Comparison of ENCODE assay signal across 14 cellular contexts in the genomic region with DNA sequence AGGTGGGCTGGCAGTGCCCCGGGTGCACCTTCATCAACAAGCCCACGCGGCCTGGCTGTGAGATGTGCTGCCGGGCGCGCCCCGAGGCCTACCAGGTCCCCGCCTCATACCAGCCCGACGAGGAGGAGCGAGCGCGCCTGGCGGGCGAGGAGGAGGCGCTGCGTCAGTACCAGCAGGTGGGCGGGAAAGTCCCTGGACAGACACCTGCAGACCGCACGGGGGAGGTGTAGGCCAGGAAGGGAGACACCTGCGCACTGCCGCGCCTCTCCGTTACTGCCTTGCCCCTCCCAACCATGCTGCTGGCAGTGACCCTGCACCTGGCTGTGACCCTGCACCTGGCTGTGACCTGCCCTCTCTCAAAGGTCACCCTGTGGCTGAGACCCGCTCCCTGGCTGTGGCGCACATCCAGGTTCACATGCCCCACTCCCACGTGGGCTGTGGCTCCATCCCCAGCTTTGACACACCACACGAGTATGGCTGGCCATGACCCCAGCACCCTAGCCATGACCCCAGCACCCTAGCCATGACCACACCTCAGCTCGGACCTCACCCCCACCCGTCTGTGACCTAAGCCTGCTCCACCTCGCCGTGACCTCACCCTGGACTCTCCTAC. TPM values are rescaled to one million over a fixed set of nuclear protein-coding genes. Genes with fewer than 3 reads are reported as not detected.
DNase-seq lines count a peak whose midpoint lies in the region; ATAC-seq, FAIRE-seq and TF ChIP-seq lines count a peak whose summit lies in the region.
"Had no signal": no experiment of that assay in that cellular context is flagged by ENCODE, and none has a peak within 500 bp of the region (broad histone marks: within the 10 kb centered on the region; RNA-seq: fewer than 3 reads in every experiment).

No MANE protein-coding gene starts in this region.

- no peak for FAIRE-seq in K562 (lab: Jason Lieb, UNC)
- FAIRE-seq: G401.6 had no signal

- 81% methylated on average over 9 of the region's 32 CpGs for WGBS in K562 (ENCODE audit: insufficient coverage, low coverage, missing lambda C conversion rate)
- WGBS in transverse colon (ENCODE audit: low coverage in 1 of 2), 2 donors, result 44% methylated on average over 32 of the region's 32 CpGs; no CpG with 5 or more reads in 1 of the 2 donors

- BruUV-seq in K562 (replicated peaks; lab: Mats Ljungman, UMichigan), result no TSS peak

- H3K27ac ChIP-seq in left ventricle myocardium inferior (replicated peaks), result no peak overlapping the region
- no peak overlapping the region for H3K27ac ChIP-seq in K562 (ENCODE audit: extremely low read depth, low read depth, low read length)
- peak overlapping the region; percentile 28 to 78 (median 56) for H3K27ac ChIP-seq in transverse colon
- H3K27ac ChIP-seq: psoas muscle, testis had no signal

- H3K27me3 ChIP-seq in left ventricle myocardium inferior (ENCODE audit: low read depth), result no peaks in the 10 kb centered on the region
- no peaks in the 10 kb centered on the region for H3K27me3 ChIP-seq in K562 (ENCODE audit: control insufficient read depth in 2 of 2, insufficient read depth in 2 of 2, low read length in 2 of 2)
- H3K27me3 ChIP-seq in transverse colon, result no peaks in the 10 kb centered on the region
- H3K27me3 ChIP-seq: testis had no signal

- POLR2A ChIA-PET in K562 (lab: Yijun Ruan, JAX), result no interaction called here

- TF ChIP-seq POLR2A in K562 (conservative IDR thresholded peaks at IDR 0.05), result no peak
- no peak for TF ChIP-seq POLR2A in transverse colon (IDR thresholded peaks at IDR 0.05)

- H2AFZ ChIP-seq in K562 (ENCODE audit: low read depth, low read length), result no peak overlapping the region

- H3K9me3 ChIP-seq in left ventricle myocardium inferior (replicated peaks) (no peaks in the 10 kb centered on the region), K562 (replicated peaks; ENCODE audit: control insufficient read depth, insufficient read depth, low read depth, low read length) (no peaks in the 10 kb centered on the region; the same call in 1 of the 2 replicates), transverse colon (no peaks in the 10 kb centered on the region)
- H3K9me3 ChIP-seq: psoas muscle, testis had no signal

- H4K20me1 ChIP-seq in K562 (replicated peaks; ENCODE audit: control insufficient read depth, insufficient read depth, low read length), result no peaks in the 10 kb centered on the region

- TF ChIP-seq CTCF in left ventricle myocardium inferior (IDR thresholded peaks at IDR 0.05; ENCODE audit: borderline replicate concordance) (no peak), K562 (IDR thresholded peaks at IDR 0.05 in 2 of 3, conservative IDR thresholded peaks at IDR 0.05 in 1 of 3; ENCODE audit: insufficient read depth in 2 of 3, low read depth in 1 of 3, low read length in 3 of 3) (no peak), transverse colon (IDR thresholded peaks at IDR 0.05) (peak; percentile 9 to 79 (median 36))

- no peak overlapping the region for H3K4me3 ChIP-seq in left ventricle myocardium inferior
- no peak overlapping the region for H3K4me3 ChIP-seq in K562
- no peak overlapping the region for H3K4me3 ChIP-seq in transverse colon
- H3K4me3 ChIP-seq: psoas muscle, testis had no signal

- in situ Hi-C loops in K562 (cut with MboI), result no loop called here
- in situ Hi-C loops in transverse colon (cut with MboI; ENCODE audit: low pct_ligation_motif_present in 1 of 4, low pct_unique_long_range_greater_than_20kb in 1 of 4, low sequenced_read_pairs in 3 of 4), result no loop called here

- TF ChIP-seq EP300 in K562 (IDR thresholded peaks at IDR 0.05; ENCODE audit: low read length) (no peak), transverse colon (IDR thresholded peaks at IDR 0.05; ENCODE audit: low read depth) (no peak)

- H3K4me1 ChIP-seq in left ventricle myocardium inferior (peaks cover 3% of the 10 kb centered on the region), K562 (replicated peaks in 1 of 2; ENCODE audit: control insufficient read depth in 2 of 2, insufficient read depth in 2 of 2, low read length in 2 of 2) (peaks cover 11 to 35% of the 10 kb centered on the region in 2 experiments; a peak in 4 of 5 replicates), transverse colon (peaks cover 0 to 9% (median 5%) of the 10 kb centered on the region in 4 donors)

- DNase-seq in cardiac septum (ENCODE audit: low spot score) (peak; percentile 15), left ventricle myocardium inferior (no peak), NCI-H2107 treated with DMSO at 0.1 percent for 48 hours (lab: John Stamatoyannopoulos, UW; ENCODE audit: unreplicated experiment) (peak; percentile 66), K562 (ENCODE audit: extremely low read depth in 1 of 4, low spot score in 3 of 4) (no peak), transverse colon (peak; percentile 91), amniotic stem cell (lab: John Stamatoyannopoulos, UW) (no peak)
- DNase-seq: activated CD8-positive, alpha-beta memory T cell treated with anti-CD3 and anti-CD28 coated beads, Interleukin-2, amount 50 U/mL, for 4 hours; glutamatergic neuron; GOT3; psoas muscle; testis had no signal

- ATAC-seq in K562 (no peak), HG03196 (IDR thresholded peaks at IDR 0.05; ENCODE audit: unreplicated experiment) (no peak), GM21529 (IDR thresholded peaks at IDR 0.05; ENCODE audit: unreplicated experiment) (no peak)

- intact Hi-C loops in cardiac septum (cut with DNase I), result no loop called here
- intact Hi-C loops in left ventricle myocardium inferior (cut with micrococcal nuclease), result no loop called here
- intact Hi-C loops in K562 (cut with micrococcal nuclease), result no loop called here
- intact Hi-C loops in transverse colon (cut with DNase I; ENCODE audit: low total_unique reads), result no loop called here

- H3K4me2 ChIP-seq in K562 (ENCODE audit: insufficient read depth, low read length), result no peak overlapping the region

- no peaks in the 10 kb centered on the region for H3K9me1 ChIP-seq in K562 (ENCODE audit: control insufficient read depth, insufficient read depth, low read length)

- H3K36me3 ChIP-seq in left ventricle myocardium inferior (peaks cover 78% of the 10 kb centered on the region), K562 (ENCODE audit: control insufficient read depth, insufficient read depth, low read length) (peaks cover 25% of the 10 kb centered on the region; the same call in 2 of the 3 replicates), transverse colon (peaks cover 0 to 16% (median 5%) of the 10 kb centered on the region in 4 donors)

- no peak for TF ChIP-seq RAD21 in K562 (CRISPR knock-in tag; conservative IDR thresholded peaks at IDR 0.05 in 1 of 2, IDR thresholded peaks at IDR 0.05 in 1 of 2)

- H3K79me2 ChIP-seq in K562 (ENCODE audit: control insufficient read depth, insufficient read depth, low read length), result no peaks in the 10 kb centered on the region; the same call in 2 of the 3 replicates

- H3K9ac ChIP-seq in K562 (ENCODE audit: insufficient read depth in 1 of 2, low read depth in 2 of 2, low read length in 2 of 2), result no peak overlapping the region

- CTCF ChIA-PET in K562 (lab: Yijun Ruan, JAX; ENCODE audit: low intra/inter-chr PET ratio), result no interaction called here

RNA-seq across cellular contexts. Expression of a gene that starts 11.6 kb away (rescaled TPM):
- 44.3 TPM for total RNA-seq in cardiac septum
- total RNA-seq in left ventricle myocardium inferior, result 49.7 TPM
- 91.7 and 117 TPM in 2 replicates for total RNA-seq in K562 (2011; cell fraction: chromatin; rRNA removed; ENCODE audit: low replicate concordance)
- 53.4 and 61.7 TPM in 2 replicates for total RNA-seq in K562 (2011; cell fraction: nucleolus; rRNA removed)
- 62.0 and 75.0 TPM in 2 replicates for total RNA-seq in K562 (2011; cell fraction: nucleoplasm; rRNA removed)
- total RNA-seq in K562 (2014; rRNA removed), result 46.1 and 58.1 TPM in 2 replicates
- 18.4 and 22.1 TPM in 2 replicates for total RNA-seq in K562 (2014; rRNA removed; fragmentation: Illumina TruSeq; extraction: Trizol)
- 18.0 and 19.3 TPM in 2 replicates for total RNA-seq in K562 (2015; rRNA removed; fragmentation: Illumina TruSeq; extraction: Trizol)
- 51.7 and 54.2 TPM in 2 replicates for total RNA-seq in K562 (2021)
- 37.6 and 58.2 TPM in 2 replicates for polyA plus RNA-seq in K562 (2011; rRNA removed)
- polyA plus RNA-seq in K562 (2011; cell fraction: cytosol; rRNA removed), result 41.1 and 50.2 TPM in 2 replicates
- polyA plus RNA-seq in K562 (2011; cell fraction: nucleus; rRNA removed), result 71.7 and 92.4 TPM in 2 replicates
- 38.5 and 194 TPM in 2 replicates for polyA plus RNA-seq in K562 (2012)
- polyA plus RNA-seq in K562 (2014; fragmentation: Illumina TruSeq; extraction: Trizol), result 26.5 and 37.1 TPM in 2 replicates
- polyA plus RNA-seq in K562 (2014; fragmentation: Nextera tagmentation; extraction: Ambion mirVana), result 1 to 10 TPM; 5.9 to 8.3 TPM
- polyA plus RNA-seq in K562 (2014; rRNA removed), result 52.7 and 59.3 TPM in 2 replicates
- 16.0 and 22.1 TPM in 2 replicates for polyA minus RNA-seq in K562 (2011; rRNA and poly(A)+ RNA removed)
- polyA minus RNA-seq in K562 (2011; cell fraction: cytosol; rRNA and poly(A)+ RNA removed), result 16.1 and 28.0 TPM in 2 replicates
- 15.3 and 29.2 TPM in 2 replicates for polyA minus RNA-seq in K562 (2011; cell fraction: nucleus; rRNA and poly(A)+ RNA removed)
- 100 to 1,000 TPM; 101 to 152 (median 110) TPM for total RNA-seq in transverse colon

RNA-seq across cellular contexts. Expression of a gene that starts 39.1 kb away (rescaled TPM):
- total RNA-seq in cardiac septum (1.3 TPM), left ventricle myocardium inferior (0.69 TPM), K562 (2014; rRNA removed) (113 and 114 TPM in 2 replicates), K562 (2014; rRNA removed; fragmentation: Illumina TruSeq; extraction: Trizol) (43.5 and 47.4 TPM in 2 replicates), K562 (2015; rRNA removed; fragmentation: Illumina TruSeq; extraction: Trizol) (22.1 and 23.0 TPM in 2 replicates), K562 (2021) (102 and 110 TPM in 2 replicates), transverse colon (10 to 100 TPM in 2 of 4 donors, 1 to 10 TPM in 2; 3.8 to 11.3 (median 7.9) TPM)
- 20.3 and 47.6 TPM in 2 replicates for total RNA-seq in K562 (2011; cell fraction: chromatin; rRNA removed; ENCODE audit: low replicate concordance)
- 45.7 and 51.3 TPM in 2 replicates for total RNA-seq in K562 (2011; cell fraction: nucleolus; rRNA removed)
- 38.2 and 39.5 TPM in 2 replicates for total RNA-seq in K562 (2011; cell fraction: nucleoplasm; rRNA removed)
- polyA plus RNA-seq in K562 (2011; rRNA removed) (44.4 and 114 TPM in 2 replicates), K562 (2014; fragmentation: Illumina TruSeq; extraction: Trizol) (55.3 and 78.6 TPM in 2 replicates), K562 (2014; fragmentation: Nextera tagmentation; extraction: Ambion mirVana) (10 to 100 TPM; 12.1 to 14.9 TPM), K562 (2014; rRNA removed) (78.8 and 80.6 TPM in 2 replicates)
- polyA plus RNA-seq in K562 (2011; cell fraction: cytosol; rRNA removed), result 105 and 109 TPM in 2 replicates
- 42.6 and 66.5 TPM in 2 replicates for polyA plus RNA-seq in K562 (2011; cell fraction: nucleus; rRNA removed)
- polyA plus RNA-seq in K562 (2012), result 40.1 and 401 TPM in 2 replicates
- polyA minus RNA-seq in K562 (2011; rRNA and poly(A)+ RNA removed), result 33.3 and 53.8 TPM in 2 replicates
- 37.2 and 88.9 TPM in 2 replicates for polyA minus RNA-seq in K562 (2011; cell fraction: cytosol; rRNA and poly(A)+ RNA removed)
- polyA minus RNA-seq in K562 (2011; cell fraction: nucleus; rRNA and poly(A)+ RNA removed), result 9.7 and 26.4 TPM in 2 replicates

RNA-seq across cellular contexts. Expression of a gene that starts 42.7 kb away (rescaled TPM):
- total RNA-seq in cardiac septum, result 26.5 TPM
- total RNA-seq in left ventricle myocardium inferior, result 23.0 TPM
- 62.9 and 93.5 TPM in 2 replicates for total RNA-seq in K562 (2011; cell fraction: chromatin; rRNA removed; ENCODE audit: low replicate concordance)
- total RNA-seq in K562 (2011; cell fraction: nucleolus; rRNA removed), result 46.9 and 48.3 TPM in 2 replicates
- 55.8 and 62.3 TPM in 2 replicates for total RNA-seq in K562 (2011; cell fraction: nucleoplasm; rRNA removed)
- 15.1 and 20.0 TPM in 2 replicates for total RNA-seq in K562 (2014; rRNA removed)
- 11.9 and 14.2 TPM in 2 replicates for total RNA-seq in K562 (2014; rRNA removed; fragmentation: Illumina TruSeq; extraction: Trizol)
- total RNA-seq in K562 (2015; rRNA removed; fragmentation: Illumina TruSeq; extraction: Trizol), result 11.8 and 12.8 TPM in 2 replicates
- 17.8 and 20.6 TPM in 2 replicates for total RNA-seq in K562 (2021)
- polyA plus RNA-seq in K562 (2011; rRNA removed), result 25.3 and 45.8 TPM in 2 replicates
- 29.6 and 54.5 TPM in 2 replicates for polyA plus RNA-seq in K562 (2011; cell fraction: cytosol; rRNA removed)
- 63.5 and 76.7 TPM in 2 replicates for polyA plus RNA-seq in K562 (2011; cell fraction: nucleus; rRNA removed)
- polyA plus RNA-seq in K562 (2012), result 14.9 and 35.8 TPM in 2 replicates
- polyA plus RNA-seq in K562 (2014; fragmentation: Illumina TruSeq; extraction: Trizol), result 20.4 and 23.7 TPM in 2 replicates
- 1 to 10 TPM; 7.0 to 9.5 TPM for polyA plus RNA-seq in K562 (2014; fragmentation: Nextera tagmentation; extraction: Ambion mirVana)
- polyA plus RNA-seq in K562 (2014; rRNA removed), result 20.1 and 21.1 TPM in 2 replicates
- polyA minus RNA-seq in K562 (2011; rRNA and poly(A)+ RNA removed), result 25.0 and 35.4 TPM in 2 replicates
- polyA minus RNA-seq in K562 (2011; cell fraction: cytosol; rRNA and poly(A)+ RNA removed), result 11.8 and 18.3 TPM in 2 replicates
- polyA minus RNA-seq in K562 (2011; cell fraction: nucleus; rRNA and poly(A)+ RNA removed), result 13.1 and 31.0 TPM in 2 replicates
- total RNA-seq in transverse colon, result 10 to 100 TPM; 29.1 to 65.5 (median 36.9) TPM

Comparison
In these comparisons a context has a peak if more than half of its experiments do, and no peak if none do; other contexts are left out.
1. DNase-seq: peak in cardiac septum (single experiment), NCI-H2107 treated with DMSO at 0.1 percent for 48 hours (single experiment) and transverse colon (single experiment); none in left ventricle myocardium inferior (single experiment), K562 (0 of 4) and amniotic stem cell (single experiment).
2. H3K27ac ChIP-seq: peak in transverse colon (4 of 4); none in left ventricle myocardium inferior (single experiment) and K562 (single experiment).
3. CTCF ChIP-seq: peak in transverse colon (5 of 5); none in left ventricle myocardium inferior (single experiment) and K562 (0 of 3).